In genomic region chr2:182972548-182972942, GRCh38 we compare ENCODE assay signal across 16 cellular contexts.
DNase-seq lines count a peak whose midpoint lies in the region; ATAC-seq, FAIRE-seq and TF ChIP-seq lines count a peak whose summit lies in the region.
"Had no signal": no experiment of that assay in that cellular context is flagged by ENCODE, and none has a peak within 500 bp of the region (broad histone marks: within the 10 kb centered on the region; RNA-seq: fewer than 3 reads in every experiment).

No MANE protein-coding gene starts in this region.

- peak; percentile 62 for ATAC-seq in left colon
- ATAC-seq in GM18498 (IDR thresholded peaks at IDR 0.05; ENCODE audit: unreplicated experiment), result no peak
- ATAC-seq: CD8-positive, alpha-beta T cell; GM12878 had no signal

- peaks cover 85% of the 10 kb centered on the region for H3K4me1 ChIP-seq in KMS-11 (ENCODE audit: low read depth, poor library complexity, severe bottlenecking)

- H3K36me3 ChIP-seq in KMS-11 (ENCODE audit: insufficient read depth), result no peaks in the 10 kb centered on the region
- H3K36me3 ChIP-seq in SU-DHL-6 (ENCODE audit: low read length), result 0 out of 2 replicates have a peak, but pooled peaks cover 3% of the 10 kb centered on the region
- H3K36me3 ChIP-seq: BLaER1 treated with 17β-estradiol and CSF1 and Interleukin-3, amounts not matched to agents 10 nM and 100 nM had no signal

- H3K36me3 Mint-ChIP-seq in activated naive CD4-positive, alpha-beta T cell treated with anti-CD3 and anti-CD28 coated beads, Interleukin-2, amount 10 ng/mL, durations not matched to agents 7 days and 5 days, result no peaks in the 10 kb centered on the region
- H3K36me3 Mint-ChIP-seq: CD8-positive, alpha-beta T cell had no signal

- H4K20me1 ChIP-seq in KMS-11 (ENCODE audit: insufficient read depth), result no peaks in the 10 kb centered on the region
- H4K20me1 ChIP-seq in SU-DHL-6 (ENCODE audit: low read depth, low read length), result no peaks in the 10 kb centered on the region
- H4K20me1 ChIP-seq: BLaER1 treated with 17β-estradiol and CSF1 and Interleukin-3, amounts not matched to agents 10 nM and 100 nM had no signal

- TF ChIP-seq POLR2A in GM12891 (IDR thresholded peaks at IDR 0.05; ENCODE audit: low read depth, low read length), result no peak

- intact Hi-C loops in left colon (cut with DNase I, micrococcal nuclease), result no loop called here

- no peak overlapping the region for H3K4me3 Mint-ChIP-seq in activated naive CD4-positive, alpha-beta T cell treated with anti-CD3 and anti-CD28 coated beads, Interleukin-2, amount 10 ng/mL, durations not matched to agents 7 days and 5 days
- H3K4me3 Mint-ChIP-seq: B cell; CD8-positive, alpha-beta T cell; H9 had no signal

- peaks cover 10% of the 10 kb centered on the region; the same call in 1 of the 2 replicates for H3F3A ChIP-seq in SU-DHL-6 (ENCODE audit: insufficient read depth)

- H3K79me2 ChIP-seq in KMS-11 (ENCODE audit: insufficient read depth, low read depth) (no peaks in the 10 kb centered on the region), SU-DHL-6 (ENCODE audit: insufficient read depth, low read length) (no peaks in the 10 kb centered on the region)

- H2AFZ ChIP-seq in KMS-11 (ENCODE audit: low read depth) (no peak overlapping the region), SU-DHL-6 (ENCODE audit: low read depth, low read length, severe bottlenecking) (no peak overlapping the region)

- no peak for TF ChIP-seq CTCF in KMS-11 (conservative IDR thresholded peaks at IDR 0.05; ENCODE audit: low read depth, low read length)
- TF ChIP-seq CTCF in SU-DHL-6 (IDR thresholded peaks at IDR 0.05; ENCODE audit: insufficient read depth, low read length, poor library complexity, severe bottlenecking), result no peak

- no peaks in the 10 kb centered on the region for H3K27me3 Mint-ChIP-seq in activated naive CD4-positive, alpha-beta T cell treated with anti-CD3 and anti-CD28 coated beads, Interleukin-2, amount 10 ng/mL, durations not matched to agents 7 days and 5 days

- H3K9ac ChIP-seq in KMS-11 (no peak overlapping the region; the same call in 1 of the 2 replicates), SU-DHL-6 (ENCODE audit: low read length) (no peak overlapping the region)
- H3K9ac ChIP-seq: BLaER1 treated with 17β-estradiol and CSF1 and Interleukin-3, amounts not matched to agents 10 nM and 100 nM had no signal

- H3K4me3 ChIP-seq in KMS-11 (IDR thresholded peaks at IDR 0.05; ENCODE audit: insufficient read depth, low read depth, low read length) (peak overlapping the region; percentile 44), SU-DHL-6 (ENCODE audit: insufficient read depth, low read length, poor library complexity, severe bottlenecking) (peak overlapping the region; percentile 17)
- H3K4me3 ChIP-seq: BLaER1 treated with 17β-estradiol and CSF1 and Interleukin-3, amounts not matched to agents 10 nM and 100 nM; GM12878 had no signal

- no peaks in the 10 kb centered on the region for H3K9me2 ChIP-seq in SU-DHL-6 (replicated peaks; ENCODE audit: insufficient read depth, low read length)

- peak overlapping the region; percentile 14 for H3K4me2 ChIP-seq in KMS-11
- peak overlapping the region; percentile 51 for H3K4me2 ChIP-seq in SU-DHL-6 (ENCODE audit: low read depth, low read length, poor library complexity, severe bottlenecking)
- H3K4me2 ChIP-seq: BLaER1 treated with 17β-estradiol and CSF1 and Interleukin-3, amounts not matched to agents 10 nM and 100 nM had no signal

- H3K27ac Mint-ChIP-seq in activated naive CD4-positive, alpha-beta T cell treated with anti-CD3 and anti-CD28 coated beads, Interleukin-2, amount 10 ng/mL, durations not matched to agents 7 days and 5 days, result no peak overlapping the region
- H3K27ac Mint-ChIP-seq: B cell; CD8-positive, alpha-beta T cell; H9 had no signal

- H3K27ac ChIP-seq in KMS-11 (peak overlapping the region; percentile 53), SU-DHL-6 (ENCODE audit: low read depth, low read length) (no peak overlapping the region)
- H3K27ac ChIP-seq: BLaER1 treated with 17β-estradiol and CSF1 and Interleukin-3, amounts not matched to agents 10 nM and 100 nM had no signal

- FAIRE-seq in GM12891 (lab: Jason Lieb, UNC), result peak; percentile 50
- FAIRE-seq: H1 had no signal

- DNase-seq in GM12891 (ENCODE audit: insufficient read length, low spot score) (no peak), left colon (no peak), NCI-H2029 (lab: John Stamatoyannopoulos, UW) (no peak)
- no peak for DNase-seq in activated naive CD4-positive, alpha-beta T cell treated with anti-CD3 and anti-CD28 coated beads, Interleukin-2, amount 10 ng/mL, durations not matched to agents 7 days and 5 days
- DNase-seq: Calu3; CD8-positive, alpha-beta T cell; DMS79 treated with DMSO at 0.1 percent for 48 hours; EL; H9 had no signal

- H3K4me1 Mint-ChIP-seq in activated naive CD4-positive, alpha-beta T cell treated with anti-CD3 and anti-CD28 coated beads, Interleukin-2, amount 10 ng/mL, durations not matched to agents 7 days and 5 days, result no peaks in the 10 kb centered on the region
- H3K4me1 Mint-ChIP-seq: H9 had no signal

- H3K9me3 ChIP-seq in SU-DHL-6 (ENCODE audit: insufficient read depth, low read length), result no peaks in the 10 kb centered on the region

- H3K9me3 Mint-ChIP-seq in activated naive CD4-positive, alpha-beta T cell treated with anti-CD3 and anti-CD28 coated beads, Interleukin-2, amount 10 ng/mL, durations not matched to agents 7 days and 5 days, result no peaks in the 10 kb centered on the region
- H3K9me3 Mint-ChIP-seq: CD8-positive, alpha-beta T cell had no signal

- H3K27me3 ChIP-seq in KMS-11 (ENCODE audit: insufficient read depth, low read depth) (no peaks in the 10 kb centered on the region), SU-DHL-6 (ENCODE audit: low read length) (no peaks in the 10 kb centered on the region)
- H3K27me3 ChIP-seq: BLaER1 treated with 17β-estradiol and CSF1 and Interleukin-3, amounts not matched to agents 10 nM and 100 nM had no signal

- CTCF ChIA-PET in activated naive CD4-positive, alpha-beta T cell treated with anti-CD3 and anti-CD28 coated beads, Interleukin-2, amount 10 ng/mL, durations not matched to agents 7 days and 5 days (lab: Charles Lee), result interaction anchor here (0.6 kb wide), 1 partner anchor 8 kb away, joined by 3 read pairs; no protein-coding TSS in a partner anchor

TF ChIP-seq in GM12891, 5 proteins besides CTCF, POLR2A, EP300 and RAD21:
- TF ChIP-seq SPI1 (IDR thresholded peaks at IDR 0.05; ENCODE audit: low read depth, low read length) (no peak), PAX5 (IDR thresholded peaks at IDR 0.05; ENCODE audit: insufficient read depth, low read length, severe bottlenecking) (no peak), TAF1 (IDR thresholded peaks at IDR 0.05; ENCODE audit: low read depth, low read length) (no peak), POU2F2 (IDR thresholded peaks at IDR 0.05; ENCODE audit: low read depth, low read length) (no peak), POLR2AphosphoS5 (IDR thresholded peaks at IDR 0.05; ENCODE audit: low read depth, low read length) (no peak)
